In genomic region chr2:174971868-174972781, GRCh38 we compare ENCODE assay signal across 10 cellular contexts. TPM values are rescaled to one million over a fixed set of nuclear protein-coding genes. Genes with fewer than 3 reads are reported as not detected.
DNase-seq lines count a peak whose midpoint lies in the region; ATAC-seq and TF ChIP-seq lines count a peak whose summit lies in the region.
"Had no signal": no experiment of that assay in that cellular context is flagged by ENCODE, and none has a peak within 500 bp of the region (broad histone marks: within the 10 kb centered on the region; RNA-seq: fewer than 3 reads in every experiment).

No MANE protein-coding gene starts in this region.

- intact Hi-C loops in Right ventricle myocardium inferior (cut with DNase I), result no loop called here

- H3K4me3 Mint-ChIP-seq in stimulated activated memory B cell treated with anti-CD40 and anti-IgM and Interleukin-4, amounts not matched to agents 10 μg/mL and 1 μg/mL and 100 μg/mL, for 72 hours, result no peak overlapping the region
- H3K4me3 Mint-ChIP-seq: CD4-positive, alpha-beta memory T cell; T-helper 2 cell treated with Interferon-gamma antibody and Interleukin-4, amounts not matched to agents 5 μg/mL and 100 μg/mL, for 36 hours had no signal

- H3K27ac ChIP-seq in right atrium auricular region, result no peak overlapping the region

- no peak for TF ChIP-seq CTCF in right atrium auricular region (IDR thresholded peaks at IDR 0.05)
- no peak for TF ChIP-seq CTCF in fibroblast of the aortic adventitia (IDR thresholded peaks at IDR 0.05; ENCODE audit: insufficient read depth, low read length)

- H3K36me3 Mint-ChIP-seq in stimulated activated memory B cell treated with anti-CD40 and anti-IgM and Interleukin-4, amounts not matched to agents 10 μg/mL and 1 μg/mL and 100 μg/mL, for 72 hours, result no peaks in the 10 kb centered on the region
- H3K36me3 Mint-ChIP-seq: CD4-positive, alpha-beta memory T cell had no signal

- H3K4me1 ChIP-seq in right atrium auricular region, result peaks cover 0 to 4% of the 10 kb centered on the region in 2 donors

- ATAC-seq in Right ventricle myocardium inferior (peak; percentile 59), HG03196 (IDR thresholded peaks at IDR 0.05; ENCODE audit: unreplicated experiment) (no peak)
- ATAC-seq in activated CD4-positive, CD25-positive, alpha-beta regulatory T cell treated with anti-CD3 and anti-CD28 coated beads, Interleukin-2, amount 50 U/mL, for 24 hours, result no peak
- no peak for ATAC-seq in stimulated activated memory B cell treated with anti-CD40 and anti-IgM and Interleukin-4, amounts not matched to agents 10 μg/mL and 1 μg/mL and 100 μg/mL, for 72 hours

- H3K4me1 Mint-ChIP-seq in stimulated activated memory B cell treated with anti-CD40 and anti-IgM and Interleukin-4, amounts not matched to agents 10 μg/mL and 1 μg/mL and 100 μg/mL, for 72 hours, result no peaks in the 10 kb centered on the region

- H3K9me3 Mint-ChIP-seq in stimulated activated memory B cell treated with anti-CD40 and anti-IgM and Interleukin-4, amounts not matched to agents 10 μg/mL and 1 μg/mL and 100 μg/mL, for 72 hours, result no peaks in the 10 kb centered on the region
- H3K9me3 Mint-ChIP-seq: CD4-positive, alpha-beta memory T cell; T-helper 2 cell treated with Interferon-gamma antibody and Interleukin-4, amounts not matched to agents 5 μg/mL and 100 μg/mL, for 36 hours had no signal

- no peaks in the 10 kb centered on the region for H3K36me3 ChIP-seq in right atrium auricular region

- H3K27me3 Mint-ChIP-seq in stimulated activated memory B cell treated with anti-CD40 and anti-IgM and Interleukin-4, amounts not matched to agents 10 μg/mL and 1 μg/mL and 100 μg/mL, for 72 hours, result peaks cover 18% of the 10 kb centered on the region

- H3K27ac Mint-ChIP-seq in stimulated activated memory B cell treated with anti-CD40 and anti-IgM and Interleukin-4, amounts not matched to agents 10 μg/mL and 1 μg/mL and 100 μg/mL, for 72 hours, result no peak overlapping the region
- H3K27ac Mint-ChIP-seq: CD4-positive, alpha-beta memory T cell; T-helper 2 cell treated with Interferon-gamma antibody and Interleukin-4, amounts not matched to agents 5 μg/mL and 100 μg/mL, for 36 hours had no signal

- H3K4me3 ChIP-seq in right atrium auricular region, result no peak overlapping the region
- H3K4me3 ChIP-seq in fibroblast of the aortic adventitia (ENCODE audit: low read depth, low read length), result no peak overlapping the region

- DNase-seq in Right ventricle myocardium inferior (ENCODE audit: missing footprints) (no peak), right atrium auricular region (ENCODE audit: low spot score) (no peak), RKO (ENCODE audit: low spot score) (peak; percentile 65), fibroblast of the aortic adventitia (ENCODE audit: low read depth) (peak; percentile 77), pons (ENCODE audit: low spot score) (no peak)
- DNase-seq: CD4-positive, alpha-beta memory T cell had no signal

- H3K9me3 ChIP-seq in right atrium auricular region, result no peaks in the 10 kb centered on the region

- H3K27me3 ChIP-seq in right atrium auricular region, result no peaks in the 10 kb centered on the region

RNA-seq across cellular contexts. Expression of gene CHN1, which starts 33.1 kb away (rescaled TPM):
- total RNA-seq in Right ventricle myocardium inferior, result 11.7 TPM
- total RNA-seq in right atrium auricular region, result 1 to 10 TPM; 4.1 to 9.3 TPM
- total RNA-seq in fibroblast of the aortic adventitia (ENCODE audit: low replicate concordance), result 2.3 and 3.3 TPM in 2 replicates

Comparison
In these comparisons a context has a peak if more than half of its experiments do, and no peak if none do; other contexts are left out.
1. DNase-seq: peak in RKO (single experiment) and fibroblast of the aortic adventitia (single experiment); none in Right ventricle myocardium inferior (single experiment), right atrium auricular region (single experiment) and pons (single experiment).